In genomic region chr7:112789824-112790650, GRCh38 we compare ENCODE assay signal across 8 cellular contexts. TPM values are rescaled to one million over a fixed set of nuclear protein-coding genes. Genes with fewer than 3 reads are reported as not detected.
DNase-seq lines count a peak whose midpoint lies in the region; ATAC-seq, FAIRE-seq and TF ChIP-seq lines count a peak whose summit lies in the region.

TMEM168 (minus strand) TSS chr7:112790393; CDS start chr7:112784825, 5,568 bp downstream.

- H3K9ac ChIP-seq in HUES6 (ENCODE audit: low read length), result peak within 1 kb of the TSS; percentile 95

- H3K36me3 ChIP-seq in HUES6 (ENCODE audit: control insufficient read depth, insufficient read depth, low read length), result no peaks in the 10 kb centered on the region

- no peak for FAIRE-seq in D721Med (lab: Jason Lieb, UNC)

- H3K27me3 ChIP-seq in HUES6 (ENCODE audit: control insufficient read depth, insufficient read depth, low read length), result no peaks in the 10 kb centered on the region

- no peaks in the 10 kb centered on the region for H3K9me3 ChIP-seq in HUES6 (ENCODE audit: control insufficient read depth, insufficient read depth, low read depth, low read length)

- H3K4me3 ChIP-seq in HUES6 (ENCODE audit: low read depth, low read length) (peak within 1 kb of the TSS; percentile 84), epithelial cell of proximal tubule (ENCODE audit: low read depth, low read length) (peak within 1 kb of the TSS; percentile 73)

- DNase-seq in D721Med (ENCODE audit: insufficient read length, low spot score) (peak; percentile 60), OCI-M2 (lab: John Stamatoyannopoulos, UW; ENCODE audit: unreplicated experiment) (peak; percentile 87), activated T-cell treated with anti-CD3 and anti-CD28 coated beads for 48 hours (ENCODE audit: low read depth) (peak; percentile 84), epithelial cell of proximal tubule (ENCODE audit: low read depth) (peak; percentile 19), mucosa of gallbladder (ENCODE audit: low spot score) (peak; percentile 80)
- peak; percentile 79 for DNase-seq in stimulated activated CD8-positive, alpha-beta memory T cell treated with anti-CD3 and anti-CD28 coated beads, Interleukin-4, amount 100 ng/mL, for 24 hours (ENCODE audit: low read depth)

- peak within 1 kb of the TSS; percentile 69 for H3K27ac ChIP-seq in HUES6 (ENCODE audit: low read depth, low read length)

- TF ChIP-seq CTCF in D721Med (IDR thresholded peaks at IDR 0.05; ENCODE audit: insufficient read depth, missing control alignments) (peak; percentile 7), epithelial cell of proximal tubule (conservative IDR thresholded peaks at IDR 0.05; ENCODE audit: low read depth, low read length) (no peak)

- no peaks in the 10 kb centered on the region for H3K4me1 ChIP-seq in HUES6 (ENCODE audit: control insufficient read depth, insufficient read depth, low read length)

- ATAC-seq in GM21423 (IDR thresholded peaks at IDR 0.05; ENCODE audit: unreplicated experiment), result peak; percentile 84

RNA-seq across cellular contexts. Expression of gene TMEM168, which starts in this region (rescaled TPM):
- total RNA-seq in epithelial cell of proximal tubule (9.8 and 10.5 TPM in 2 replicates), mucosa of gallbladder (20.1 TPM)

Comparison
In these comparisons a context has a peak if more than half of its experiments do, and no peak if none do; other contexts are left out.
1. Peak in every context shown above with its lines: DNase-seq, ATAC-seq, H3K4me3 ChIP-seq and H3K27ac ChIP-seq.
2. DNase-seq: peak in every context shown above with its lines; median percentile 87 in OCI-M2; 84 in activated T-cell treated with anti-CD3 and anti-CD28 coated beads for 48 hours; 80 in mucosa of gallbladder; 79 in stimulated activated CD8-positive, alpha-beta memory T cell treated with anti-CD3 and anti-CD28 coated beads, Interleukin-4, amount 100 ng/mL, for 24 hours; 60 in D721Med; 19 in epithelial cell of proximal tubule.